ENCODE assay signal across 8 cellular contexts in genomic region chr17:68035131-68035522, GRCh38. TPM values are rescaled to one million over a fixed set of nuclear protein-coding genes. Genes with fewer than 3 reads are reported as not detected.
A peak's percentile ranks its signal among the peaks of the same experiment; 100 is the strongest.
DNase-seq lines count a peak whose midpoint lies in the region; ATAC-seq, FAIRE-seq and TF ChIP-seq lines count a peak whose summit lies in the region.

No MANE protein-coding gene starts in this region.

- H3K4me3 ChIP-seq in muscle layer of colon (ENCODE audit: low read depth in 1 of 2, low read length in 2 of 2) = no peak overlapping the region

- H3K4me1 Mint-ChIP-seq in chondrocyte (ENCODE audit: low read depth) = peaks cover 31% of the 10 kb centered on the region
- H3K4me1 Mint-ChIP-seq in stimulated activated memory B cell treated with anti-CD40 and anti-IgM and Interleukin-4, amounts not matched to agents 10 μg/mL and 1 μg/mL and 100 μg/mL, for 72 hours = peaks cover 11% of the 10 kb centered on the region

- H3K9ac ChIP-seq in muscle layer of colon (ENCODE audit: low read length) = no peak overlapping the region

- DNase-seq in NCI-H2171 (lab: John Stamatoyannopoulos, UW) (peak; percentile 98), chondrocyte (ENCODE audit: low spot score) (peak; percentile 97), D721Med (ENCODE audit: insufficient read length, low spot score) (no peak)
- peak; percentile 89 for DNase-seq in activated CD4-positive, CD25-positive, alpha-beta regulatory T cell treated with anti-CD3 and anti-CD28 coated beads, Interleukin-2, amount 50 U/mL, for 72 hours

- H3K27me3 Mint-ChIP-seq in chondrocyte (ENCODE audit: low read depth) = no peaks in the 10 kb centered on the region
- no peaks in the 10 kb centered on the region for H3K27me3 Mint-ChIP-seq in stimulated activated memory B cell treated with anti-CD40 and anti-IgM and Interleukin-4, amounts not matched to agents 10 μg/mL and 1 μg/mL and 100 μg/mL, for 72 hours

- no peak overlapping the region for H3K27ac Mint-ChIP-seq in chondrocyte (ENCODE audit: unreplicated experiment)
- peak overlapping the region; percentile 83 for H3K27ac Mint-ChIP-seq in stimulated activated memory B cell treated with anti-CD40 and anti-IgM and Interleukin-4, amounts not matched to agents 10 μg/mL and 1 μg/mL and 100 μg/mL, for 72 hours

- TF ChIP-seq CTCF in chondrocyte (IDR thresholded peaks at IDR 0.05) (no peak), D721Med (IDR thresholded peaks at IDR 0.05; ENCODE audit: insufficient read depth, missing control alignments) (no peak)

- peak; percentile 80 for ATAC-seq in GM18520 (IDR thresholded peaks at IDR 0.05; ENCODE audit: unreplicated experiment)
- peak; percentile 89 for ATAC-seq in HG02970 (IDR thresholded peaks at IDR 0.05; ENCODE audit: low FRiP score, unreplicated experiment)
- peak; percentile 95 for ATAC-seq in stimulated activated memory B cell treated with anti-CD40 and anti-IgM and Interleukin-4, amounts not matched to agents 10 μg/mL and 1 μg/mL and 100 μg/mL, for 72 hours

- H3K9me3 Mint-ChIP-seq in chondrocyte (ENCODE audit: low read depth) = no peaks in the 10 kb centered on the region
- H3K9me3 Mint-ChIP-seq in stimulated activated memory B cell treated with anti-CD40 and anti-IgM and Interleukin-4, amounts not matched to agents 10 μg/mL and 1 μg/mL and 100 μg/mL, for 72 hours = no peaks in the 10 kb centered on the region

- FAIRE-seq in D721Med (lab: Jason Lieb, UNC) = no peak

- H3K27ac ChIP-seq in muscle layer of colon (ENCODE audit: low read depth, low read length) = peak overlapping the region; percentile 44

- H3K27me3 ChIP-seq in muscle layer of colon (ENCODE audit: control insufficient read depth in 1 of 2, insufficient read depth in 2 of 2, low read length in 2 of 2) = no peaks in the 10 kb centered on the region

- peak overlapping the region; percentile 31 for H3K4me3 Mint-ChIP-seq in chondrocyte (ENCODE audit: unreplicated experiment)
- peak overlapping the region; percentile 81 for H3K4me3 Mint-ChIP-seq in stimulated activated memory B cell treated with anti-CD40 and anti-IgM and Interleukin-4, amounts not matched to agents 10 μg/mL and 1 μg/mL and 100 μg/mL, for 72 hours

- H3K9me3 ChIP-seq in muscle layer of colon (ENCODE audit: low read length) = no peaks in the 10 kb centered on the region

- H3K4me1 ChIP-seq in muscle layer of colon (ENCODE audit: insufficient read depth, low read length) = peaks cover 6% of the 10 kb centered on the region

- peaks cover 13% of the 10 kb centered on the region for H3K36me3 ChIP-seq in muscle layer of colon (ENCODE audit: insufficient read depth, low read length)

- H3K36me3 Mint-ChIP-seq in chondrocyte (ENCODE audit: low read depth) = peaks cover 12% of the 10 kb centered on the region
- H3K36me3 Mint-ChIP-seq in stimulated activated memory B cell treated with anti-CD40 and anti-IgM and Interleukin-4, amounts not matched to agents 10 μg/mL and 1 μg/mL and 100 μg/mL, for 72 hours = peaks cover 11% of the 10 kb centered on the region

RNA-seq across cellular contexts. Expression of gene KPNA2, which starts 0.4 kb away (rescaled TPM):
- 92.5 to 95.4 TPM (median 93.4 TPM) in 3 replicates for total RNA-seq in chondrocyte

RNA-seq across cellular contexts. Expression of gene C17orf58, which starts 38.9 kb away (rescaled TPM):
- 9.1 to 11.0 TPM (median 10.9 TPM) in 3 replicates for total RNA-seq in chondrocyte
